19 cellular contexts compared by ENCODE assay signal in genomic region chr9:84705128-84705527, GRCh38. TPM values are rescaled to one million over a fixed set of nuclear protein-coding genes. Genes with fewer than 3 reads are reported as not detected.
DNase-seq lines count a peak whose midpoint lies in the region; ATAC-seq and TF ChIP-seq lines count a peak whose summit lies in the region.
"Had no signal": no experiment of that assay in that cellular context is flagged by ENCODE, and none has a peak within 500 bp of the region (broad histone marks: within the 10 kb centered on the region; RNA-seq: fewer than 3 reads in every experiment).

No MANE protein-coding gene starts in this region.

- H3K4me1 ChIP-seq in ectodermal cell (ENCODE audit: control insufficient read depth, insufficient read depth, low read length) = peaks cover 10% of the 10 kb centered on the region
- no peaks in the 10 kb centered on the region for H3K4me1 ChIP-seq in adrenal gland (replicated peaks in 1 of 2)
- H3K4me1 ChIP-seq in transverse colon = no peaks in the 10 kb centered on the region
- H3K4me1 ChIP-seq: A549 had no signal

- in situ Hi-C loops in transverse colon (cut with MboI; ENCODE audit: low pct_ligation_motif_present in 1 of 4, low pct_unique_long_range_greater_than_20kb in 1 of 4, low sequenced_read_pairs in 3 of 4) = no loop called here

- H3K27ac ChIP-seq in angular gyrus (ENCODE audit: low read depth, low read length) (peak overlapping the region; percentile 23), ectodermal cell (ENCODE audit: insufficient read depth, low read depth, low read length, poor library complexity, severe bottlenecking) (peak overlapping the region; percentile 29), adrenal gland (no peak overlapping the region), transverse colon (no peak overlapping the region)
- H3K27ac ChIP-seq: A549, C4-2B, GM23248 had no signal

- TF ChIP-seq EP300 in transverse colon (IDR thresholded peaks at IDR 0.05; ENCODE audit: low read depth) = no peak

- H3K9me3 ChIP-seq in ectodermal cell (ENCODE audit: control insufficient read depth, low read length) = no peaks in the 10 kb centered on the region
- no peaks in the 10 kb centered on the region for H3K9me3 ChIP-seq in adrenal gland (replicated peaks in 1 of 3)
- H3K9me3 ChIP-seq in transverse colon = no peaks in the 10 kb centered on the region
- H3K9me3 ChIP-seq: A549 had no signal

- DNase-seq in NCI-H2081 (lab: John Stamatoyannopoulos, UW) (peak; percentile 12 to 57), sciatic nerve (ENCODE audit: low spot score) (no peak), adrenal gland (no peak), SW480 (ENCODE audit: low spot score) (no peak), transverse colon (no peak)
- no peak for DNase-seq in activated naive CD4-positive, alpha-beta T cell treated with Interleukin-2 at 50 U/mL for 16 hours
- DNase-seq: DMS79 treated with DMSO at 0.1 percent for 48 hours, GM23248, IMR-90, NCI-H1417 treated with DMSO at 0.1 percent for 48 hours, NCI-H1930, NCI-H2171 treated with DMSO at 0.1 percent for 48 hours, NCI-H82, PC-3 had no signal

- ATAC-seq in sciatic nerve = peak; percentile 57
- ATAC-seq: A549, HCT116, PC-3 had no signal

- H3K27me3 ChIP-seq in ectodermal cell (ENCODE audit: control insufficient read depth, insufficient read depth, low read length, poor library complexity, severe bottlenecking) (no peaks in the 10 kb centered on the region), adrenal gland (no peaks in the 10 kb centered on the region), transverse colon (no peaks in the 10 kb centered on the region)

- intact Hi-C loops in sciatic nerve (cut with DNase I) (no loop called here), adrenal gland (cut with DNase I) (no loop called here), transverse colon (cut with DNase I; ENCODE audit: low total_unique reads) (no loop called here)

- TF ChIP-seq CTCF in adrenal gland (IDR thresholded peaks at IDR 0.05) (no peak), transverse colon (IDR thresholded peaks at IDR 0.05) (no peak)

- H3K4me3 ChIP-seq in ectodermal cell (ENCODE audit: insufficient read depth, low read depth, low read length) = no peak overlapping the region
- no peak overlapping the region for H3K4me3 ChIP-seq in adrenal gland
- H3K4me3 ChIP-seq in transverse colon = no peak overlapping the region
- H3K4me3 ChIP-seq: A549, GM23248 had no signal

- WGBS in ectodermal cell, 2 experiments = 81 to 88% methylated on average over 5 of the region's 5 CpGs
- 83 to 88% (median 86%) methylated on average over 5 of the region's 5 CpGs for WGBS in adrenal gland, 4 donors
- WGBS in transverse colon (ENCODE audit: low coverage in 1 of 2), 2 donors = 79 to 100% methylated on average over 1 to 5 of the region's 5 CpGs

- H3K36me3 ChIP-seq in ectodermal cell (ENCODE audit: control insufficient read depth, insufficient read depth, low read length) (no peaks in the 10 kb centered on the region), adrenal gland (replicated peaks in 1 of 2) (no peaks in the 10 kb centered on the region), transverse colon (no peaks in the 10 kb centered on the region)

- TF ChIP-seq POLR2A in adrenal gland (IDR thresholded peaks at IDR 0.05) (no peak), transverse colon (IDR thresholded peaks at IDR 0.05) (no peak)

RNA-seq across cellular contexts. Expression of gene NTRK2, which starts 35.6 kb away (rescaled TPM):
- 17.0 TPM for polyA plus RNA-seq in ectodermal cell (2013, experiment 1 of 4)
- 9.9 TPM for polyA plus RNA-seq in ectodermal cell (2013, experiment 2 of 4)
- 19.2 TPM for polyA plus RNA-seq in ectodermal cell (2013, experiment 3 of 4)
- polyA plus RNA-seq in ectodermal cell (2013, experiment 4 of 4) = 20.3 TPM
- total RNA-seq in sciatic nerve = 75.0 TPM
- 1 to 10 TPM in 6 of 8 donors, under 1 TPM in 2; 0.43 to 5.6 (median 1.8) TPM for total RNA-seq in adrenal gland
- 1 to 10 TPM; 1.2 to 2.6 (median 2.5) TPM for polyA plus RNA-seq in adrenal gland
- total RNA-seq in transverse colon = 10 to 100 TPM in 1 of 4 donors, 1 to 10 TPM in 3; 2.2 to 10.1 (median 6.4) TPM
- total RNA-seq: GM23248, PC-3 had no signal
- polyA plus RNA-seq: GM23248 had no signal

Comparison
In these comparisons a context has a peak if more than half of its experiments do, and no peak if none do; other contexts are left out.
1. DNase-seq: peak in NCI-H2081 (2 of 2); none in sciatic nerve (single experiment), adrenal gland (0 of 7), SW480 (single experiment), activated naive CD4-positive, alpha-beta T cell treated with Interleukin-2 at 50 U/mL for 16 hours (single experiment) and transverse colon (single experiment).
2. H3K27ac ChIP-seq: peak in angular gyrus (single experiment) and ectodermal cell (single experiment); none in adrenal gland (0 of 5) and transverse colon (0 of 4).